8 cellular contexts compared by ENCODE assay signal in the genomic region with DNA sequence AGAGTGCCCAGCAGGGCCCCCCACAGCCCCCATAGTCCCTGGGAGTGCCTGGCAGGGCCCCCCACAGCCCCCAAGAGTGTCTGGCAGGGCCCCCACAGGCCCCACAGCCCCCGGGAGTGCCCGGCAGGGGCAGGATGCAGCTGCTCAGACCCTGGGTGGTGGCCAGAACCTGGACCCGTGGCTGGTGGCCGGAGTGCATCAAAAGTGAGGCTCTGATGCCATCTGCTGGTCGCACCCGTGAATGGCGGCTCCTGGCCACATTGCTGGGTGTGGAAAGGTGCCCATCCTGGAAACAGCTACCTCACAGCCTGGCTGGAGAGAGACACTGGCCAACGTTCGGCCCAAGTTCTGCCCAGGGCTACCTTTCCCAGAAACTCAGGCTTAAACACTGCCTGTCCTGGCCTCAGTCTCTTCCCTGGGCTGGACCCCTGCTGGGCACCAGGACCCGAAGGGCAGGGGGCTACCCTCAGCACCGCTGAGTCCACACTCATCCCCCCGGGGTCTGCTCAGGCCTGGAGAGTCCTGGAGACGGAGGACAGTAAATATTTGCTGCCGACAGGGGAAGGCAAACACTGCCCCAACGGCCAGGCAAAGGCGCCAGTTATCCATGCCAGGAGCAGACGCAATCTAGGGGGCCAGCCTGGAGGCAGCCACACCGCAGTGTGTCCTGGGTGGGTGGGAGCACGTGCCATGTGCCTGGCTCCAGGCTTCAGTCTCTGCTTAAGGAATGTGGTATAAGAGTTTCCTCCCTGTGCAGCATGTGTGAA. TPM values are rescaled to one million over a fixed set of nuclear protein-coding genes. Genes with fewer than 3 reads are reported as not detected.
DNase-seq lines count a peak whose midpoint lies in the region; ATAC-seq, FAIRE-seq and TF ChIP-seq lines count a peak whose summit lies in the region.

No MANE protein-coding gene starts in this region.

- CTCF ChIA-PET in PC-3 (lab: Charles Lee): interaction anchor here (0.6 to 1.7 kb wide), 9 partner anchors 17 to 610 kb away, joined by 3 to 20 read pairs (median 4); no protein-coding TSS in a partner anchor

- BruUV-seq in PC-3 (replicated peaks; lab: Mats Ljungman, UMichigan): no TSS peak

- H3K9ac ChIP-seq in PC-3 (ENCODE audit: low read length): no peak overlapping the region

- FAIRE-seq in GM18507 (lab: Jason Lieb, UNC): peak; percentile 79

- H3K79me2 ChIP-seq in PC-3 (ENCODE audit: low read length): no peaks in the 10 kb centered on the region

- H3K27me3 ChIP-seq in PC-3 (ENCODE audit: low read length): no peaks in the 10 kb centered on the region

- ATAC-seq in PC-3 (peak; percentile 75), omental fat pad (ENCODE audit: low FRiP score) (no peak), GM21423 (IDR thresholded peaks at IDR 0.05; ENCODE audit: unreplicated experiment) (no peak)

- no peaks in the 10 kb centered on the region for H3K9me2 ChIP-seq in PC-3 (replicated peaks; ENCODE audit: low read length)

- peaks cover 3% of the 10 kb centered on the region; the same call in 1 of the 2 replicates for H3K4me1 ChIP-seq in PC-3 (ENCODE audit: insufficient read depth, low read length)

- H3K36me3 ChIP-seq in PC-3 (ENCODE audit: low read depth, low read length): no peaks in the 10 kb centered on the region; the same call in 1 of the 2 replicates

- no peaks in the 10 kb centered on the region for H4K20me1 ChIP-seq in PC-3 (ENCODE audit: low read length)

- peak overlapping the region; percentile 40; the same call in 1 of the 2 replicates for H3K4me2 ChIP-seq in PC-3 (ENCODE audit: low read length)

- H3F3A ChIP-seq in PC-3 (ENCODE audit: low read length, unreplicated experiment): no peaks in the 10 kb centered on the region

- POLR2A ChIA-PET in PC-3 (lab: Charles Lee; ENCODE audit: unreplicated experiment): interaction anchor here (0.5 to 0.6 kb wide), 2 partner anchors 324 to 599 kb away, joined by 3 to 5 read pairs; no protein-coding TSS in a partner anchor

- no peak overlapping the region for H3K4me3 ChIP-seq in PC-3 (ENCODE audit: low read length)
- no peak overlapping the region for H3K4me3 ChIP-seq in foreskin fibroblast (ENCODE audit: low read depth in 1 of 2, low read length in 2 of 2)

- 0 out of 2 replicates have a peak overlapping the region, but pooled peaks have one; percentile 17 for H2AFZ ChIP-seq in PC-3 (ENCODE audit: low read length)

- H3K9me3 ChIP-seq in PC-3 (ENCODE audit: low read length): no peaks in the 10 kb centered on the region

- DNase-seq in AG08395 (ENCODE audit: low spot score): peak; percentile 88
- DNase-seq in GM18507 (ENCODE audit: extremely low spot score, insufficient read length, low read depth): peak; percentile 50
- DNase-seq in PC-3: peak; percentile 83
- peak; percentile 36 for DNase-seq in activated T-helper 9 cell treated with anti-CD3 and anti-CD28 coated beads, Interleukin-2, amount 50 U/mL, for 16 hours (ENCODE audit: low read depth)
- DNase-seq in foreskin fibroblast: peak; percentile 26 to 73
- peak; percentile 63 for DNase-seq in omental fat pad (ENCODE audit: low spot score)
- no peak for DNase-seq in cortex of kidney (lab: John Stamatoyannopoulos, UW)

- H3K27ac ChIP-seq in PC-3 (ENCODE audit: low read length): no peak overlapping the region

- intact Hi-C loops in PC-3 (cut with micrococcal nuclease): loop anchor here (2.0 to 10.0 kb wide), 2 partner anchors 322 to 504 kb away; a partner anchor contains a TSS

- TF ChIP-seq CTCF in PC-3 (conservative IDR thresholded peaks at IDR 0.05; ENCODE audit: low read depth, low read length): peak; percentile 83
- peak; percentile 67 for TF ChIP-seq CTCF in foreskin fibroblast (IDR thresholded peaks at IDR 0.05; ENCODE audit: low read depth, low read length)
- TF ChIP-seq CTCF in omental fat pad (IDR thresholded peaks at IDR 0.05): no peak

RNA-seq across cellular contexts. Expression of a gene that starts 4.4 kb away (rescaled TPM):
- total RNA-seq in PC-3 (2014; rRNA removed) (not detected in 2 replicates), omental fat pad (not detected)

RNA-seq across cellular contexts. Expression of a gene that starts 15.0 kb away (rescaled TPM):
- total RNA-seq in PC-3 (2014; rRNA removed) (8.3 and 11.2 TPM in 2 replicates), omental fat pad (not detected)

RNA-seq across cellular contexts. Expression of a gene that starts 17.4 kb away (rescaled TPM):
- total RNA-seq in PC-3 (2014; rRNA removed): 5.0 and 5.1 TPM in 2 replicates
- total RNA-seq in omental fat pad: 10 to 100 TPM; 44.6 to 69.4 (median 52.3) TPM

Comparison
In these comparisons a context has a peak if more than half of its experiments do, and no peak if none do; other contexts are left out.
1. CTCF ChIP-seq: peak in PC-3 (single experiment) and foreskin fibroblast (single experiment); none in omental fat pad (0 of 3).